ENCODE assay signal across 1 cellular context in genomic region chr12:15789215-15790171, GRCh38.
A peak's percentile ranks its signal among the peaks of the same experiment; 100 is the strongest.
TF ChIP-seq lines count a peak whose summit lies in the region.

Gene EPS8, minus strand, starts transcription at chr12:15789388. Its CDS starts 106,437 bp downstream, at chr12:15682951.

TF ChIP-seq in WTC11, 78 proteins besides CTCF, POLR2A, EP300 and RAD21 (continued from another document and continues in another):
- TF ChIP-seq MLX (CRISPR knock-in tag; IDR thresholded peaks at IDR 0.05) (0 out of 2 replicates have a peak, but pooled peaks have one; percentile 41), HMGA2 (CRISPR knock-in tag; IDR thresholded peaks at IDR 0.05) (no peak), TEAD1 (CRISPR knock-in tag; IDR thresholded peaks at IDR 0.05) (peak; percentile 85; the same call in 1 of the 2 replicates), GTF2I (CRISPR knock-in tag; conservative IDR thresholded peaks at IDR 0.05) (no peak), ZBTB21 (CRISPR knock-in tag; IDR thresholded peaks at IDR 0.05; ENCODE audit: borderline replicate concordance) (no peak), ZNF671 (CRISPR knock-in tag; IDR thresholded peaks at IDR 0.05) (no peak), CBFB (CRISPR knock-in tag; IDR thresholded peaks at IDR 0.05; ENCODE audit: low read depth) (peak; percentile 74; the same call in 1 of the 2 replicates), CREM (CRISPR knock-in tag; IDR thresholded peaks at IDR 0.05) (peak; percentile 61; the same call in 1 of the 2 replicates), ARID4B (CRISPR knock-in tag; IDR thresholded peaks at IDR 0.05; ENCODE audit: borderline replicate concordance) (peak; percentile 83), MYBL2 (CRISPR knock-in tag; IDR thresholded peaks at IDR 0.05) (peak; percentile 31; the same call in 1 of the 2 replicates), GABPB1 (CRISPR knock-in tag; IDR thresholded peaks at IDR 0.05) (peak; percentile 77), PREB (CRISPR knock-in tag; IDR thresholded peaks at IDR 0.05; ENCODE audit: borderline replicate concordance) (no peak; the same call in 1 of the 2 replicates), ZNF232 (CRISPR knock-in tag; IDR thresholded peaks at IDR 0.05) (peak; percentile 50; the same call in 1 of the 2 replicates), KAT7 (CRISPR knock-in tag; IDR thresholded peaks at IDR 0.05; ENCODE audit: borderline replicate concordance) (0 out of 2 replicates have a peak, but pooled peaks have one; percentile 41), NR1H2 (CRISPR knock-in tag; IDR thresholded peaks at IDR 0.05) (no peak), IRF1 (CRISPR knock-in tag; IDR thresholded peaks at IDR 0.05) (no peak), ZNF396 (CRISPR knock-in tag; IDR thresholded peaks at IDR 0.05; ENCODE audit: borderline replicate concordance) (no peak), ELF4 (CRISPR knock-in tag; IDR thresholded peaks at IDR 0.05; ENCODE audit: low read depth) (0 out of 2 replicates have a peak, but pooled peaks have one; percentile 68), JUN (CRISPR knock-in tag; IDR thresholded peaks at IDR 0.05) (peak; percentile 27; the same call in 1 of the 2 replicates), ZNF281 (CRISPR knock-in tag; IDR thresholded peaks at IDR 0.05) (no peak), TCF7 (CRISPR knock-in tag; IDR thresholded peaks at IDR 0.05; ENCODE audit: low read depth) (0 out of 2 replicates have a peak, but pooled peaks have one; percentile 24), ATF2 (CRISPR knock-in tag; IDR thresholded peaks at IDR 0.05; ENCODE audit: borderline replicate concordance, low read depth) (no peak), E2F5 (CRISPR knock-in tag; IDR thresholded peaks at IDR 0.05) (peak; percentile 84; the same call in 1 of the 2 replicates), STAT6 (CRISPR knock-in tag; conservative IDR thresholded peaks at IDR 0.05; ENCODE audit: low read depth) (no peak; the same call in 1 of the 2 replicates), ESRRA (CRISPR knock-in tag; IDR thresholded peaks at IDR 0.05; ENCODE audit: borderline replicate concordance) (no peak), MAX (CRISPR knock-in tag; IDR thresholded peaks at IDR 0.05) (peak; percentile 38; the same call in 1 of the 2 replicates), ATF3 (CRISPR knock-in tag; conservative IDR thresholded peaks at IDR 0.05) (no peak), ZNF138 (CRISPR knock-in tag; conservative IDR thresholded peaks at IDR 0.05) (peak; percentile 31; the same call in 1 of the 2 replicates), TP53 (CRISPR knock-in tag; IDR thresholded peaks at IDR 0.05) (peak; percentile 48; the same call in 1 of the 2 replicates), NR3C1 (CRISPR knock-in tag; conservative IDR thresholded peaks at IDR 0.05; ENCODE audit: low read depth) (no peak), NFATC4 (CRISPR knock-in tag; IDR thresholded peaks at IDR 0.05) (no peak), ZNF512 (CRISPR knock-in tag; IDR thresholded peaks at IDR 0.05; ENCODE audit: borderline replicate concordance) (no peak), E2F4 (CRISPR knock-in tag; IDR thresholded peaks at IDR 0.05; ENCODE audit: borderline replicate concordance, low read depth) (no peak), ZNF263 (CRISPR knock-in tag; IDR thresholded peaks at IDR 0.05; ENCODE audit: low read depth) (no peak), USF1 (CRISPR knock-in tag; IDR thresholded peaks at IDR 0.05) (no peak)
